8 cellular contexts compared by ENCODE assay signal in genomic region chr14:75981426-75981825, GRCh38. TPM values are rescaled to one million over a fixed set of nuclear protein-coding genes. Genes with fewer than 3 reads are reported as not detected.
DNase-seq lines count a peak whose midpoint lies in the region; ATAC-seq, FAIRE-seq and TF ChIP-seq lines count a peak whose summit lies in the region.

No MANE protein-coding gene starts in this region.

- peak; percentile 47 to 48 for ATAC-seq in activated CD4-positive, CD25-positive, alpha-beta regulatory T cell treated with anti-CD3 and anti-CD28 coated beads, Interleukin-2, amount 50 U/mL, for 24 hours
- ATAC-seq in HG02759 (IDR thresholded peaks at IDR 0.05; ENCODE audit: unreplicated experiment) = peak; percentile 43
- peak; percentile 74 for ATAC-seq in stimulated activated naive CD8-positive, alpha-beta T cell treated with anti-CD3 and anti-CD28 coated beads, Interleukin-15, amount 100 ng/mL, for 72 hours

- peak overlapping the region; percentile 76 for H3K4me3 ChIP-seq in OCI-LY7 (ENCODE audit: low read depth, low read length, poor library complexity, severe bottlenecking)
- H3K4me3 ChIP-seq in bronchial epithelial cell (ENCODE audit: low read depth, low read length) = peak overlapping the region; percentile 63

- no peaks in the 10 kb centered on the region for H3K9me3 Mint-ChIP-seq in stimulated activated naive CD8-positive, alpha-beta T cell treated with anti-CD3 and anti-CD28 coated beads, Interleukin-15, amount 100 ng/mL, for 72 hours

- POLR2A ChIA-PET in OCI-LY7 (lab: Charles Lee) = interaction anchor here (0.9 kb wide), 1 partner anchor 76 kb away, joined by 3 read pairs; no protein-coding TSS in a partner anchor

- H3K27ac Mint-ChIP-seq in stimulated activated naive CD8-positive, alpha-beta T cell treated with anti-CD3 and anti-CD28 coated beads, Interleukin-15, amount 100 ng/mL, for 72 hours = peak overlapping the region; percentile 56 to 81

- H3K9me3 ChIP-seq in OCI-LY7 (ENCODE audit: low read length) = no peaks in the 10 kb centered on the region

- BruUV-seq in OCI-LY7 (replicated peaks; lab: Mats Ljungman, UMichigan) = no TSS peak

- H3K4me1 Mint-ChIP-seq in stimulated activated naive CD8-positive, alpha-beta T cell treated with anti-CD3 and anti-CD28 coated beads, Interleukin-15, amount 100 ng/mL, for 72 hours = peaks cover 56% of the 10 kb centered on the region

- H3K36me3 ChIP-seq in OCI-LY7 (ENCODE audit: insufficient read depth, low read length) (no peaks in the 10 kb centered on the region), bronchial epithelial cell (ENCODE audit: control insufficient read depth, insufficient read depth, low read length) (no peaks in the 10 kb centered on the region)

- H3K4me1 ChIP-seq in OCI-LY7 (ENCODE audit: insufficient read depth, low read length, poor library complexity, severe bottlenecking) = peaks cover 51% of the 10 kb centered on the region

- H4K20me1 ChIP-seq in OCI-LY7 (ENCODE audit: insufficient read depth, low read length) = no peaks in the 10 kb centered on the region

- H3K79me2 ChIP-seq in OCI-LY7 (ENCODE audit: insufficient read depth, low read depth, low read length) = no peaks in the 10 kb centered on the region

- H3K27me3 Mint-ChIP-seq in stimulated activated naive CD8-positive, alpha-beta T cell treated with anti-CD3 and anti-CD28 coated beads, Interleukin-15, amount 100 ng/mL, for 72 hours = no peaks in the 10 kb centered on the region

- H3K27me3 ChIP-seq in bronchial epithelial cell (ENCODE audit: control insufficient read depth, insufficient read depth, low read length) = no peaks in the 10 kb centered on the region

- H3K4me2 ChIP-seq in OCI-LY7 (ENCODE audit: low read length) = peak overlapping the region; percentile 98

- peak overlapping the region; percentile 96 for H2AFZ ChIP-seq in OCI-LY7 (ENCODE audit: low read length)

- H3K4me3 Mint-ChIP-seq in stimulated activated naive CD8-positive, alpha-beta T cell treated with anti-CD3 and anti-CD28 coated beads, Interleukin-15, amount 100 ng/mL, for 72 hours = peak overlapping the region; percentile 82 to 89

- FAIRE-seq in bronchial epithelial cell (lab: Jason Lieb, UNC) = no peak

- CTCF ChIA-PET in OCI-LY7 (lab: Charles Lee; ENCODE audit: unreplicated experiment) = interaction anchor here (1.2 kb wide), 1 partner anchor 75 kb away, joined by 3 read pairs; no protein-coding TSS in a partner anchor

- TF ChIP-seq CTCF in OCI-LY7 (conservative IDR thresholded peaks at IDR 0.05; ENCODE audit: low read length) = no peak
- TF ChIP-seq CTCF in bronchial epithelial cell (IDR thresholded peaks at IDR 0.05; ENCODE audit: insufficient read depth, low read length, severe bottlenecking) = no peak

- no peak overlapping the region for H3K27ac ChIP-seq in OCI-LY7 (ENCODE audit: low read depth, low read length, poor library complexity, severe bottlenecking)

- intact Hi-C loops in OCI-LY7 (cut with micrococcal nuclease; ENCODE audit: unreplicated experiment) = no loop called here

- DNase-seq in activated CD4-positive, CD25-positive, alpha-beta regulatory T cell (lab: John Stamatoyannopoulos, UW) = no peak
- DNase-seq in OCI-LY7 (ENCODE audit: low spot score) = peak; percentile 34
- DNase-seq in bronchial epithelial cell (ENCODE audit: low read depth) = no peak
- peak; percentile 40 to 44 for DNase-seq in lung microvascular endothelial cell (ENCODE audit: low read depth in 2 of 2)
- DNase-seq in stimulated activated naive CD8-positive, alpha-beta T cell treated with anti-CD3 and anti-CD28 coated beads, Interleukin-15, amount 100 ng/mL, for 72 hours = peak; percentile 59 to 65
- no peak for DNase-seq in kidney tubule cell (ENCODE audit: low spot score)

- no peaks in the 10 kb centered on the region for H3K9me2 ChIP-seq in OCI-LY7 (ENCODE audit: insufficient read depth, low read length)

RNA-seq across cellular contexts. Expression of gene TGFB3, which starts 0.4 kb away (rescaled TPM):
- 0.75 and 1.1 TPM in 2 replicates for total RNA-seq in OCI-LY7 (2014; rRNA removed; shearing (Covaris generic))
- 5.5 and 5.6 TPM in 2 replicates for total RNA-seq in OCI-LY7 (2022)
- 1.3 and 1.5 TPM in 2 replicates for total RNA-seq in bronchial epithelial cell
- total RNA-seq in lung microvascular endothelial cell = 2.0 and 4.0 TPM in 2 replicates

RNA-seq across cellular contexts. Expression of gene IFT43, which starts 4.1 kb away (rescaled TPM):
- 9.3 and 11.0 TPM in 2 replicates for total RNA-seq in OCI-LY7 (2014; rRNA removed; shearing (Covaris generic))
- total RNA-seq in OCI-LY7 (2022) = 8.7 and 13.6 TPM in 2 replicates
- 24.0 and 49.0 TPM in 2 replicates for total RNA-seq in bronchial epithelial cell
- total RNA-seq in lung microvascular endothelial cell = 18.7 and 22.6 TPM in 2 replicates

Comparison
In these comparisons a context has a peak if more than half of its experiments do, and no peak if none do; other contexts are left out.
1. DNase-seq: peak in OCI-LY7 (single experiment), lung microvascular endothelial cell (2 of 2) and stimulated activated naive CD8-positive, alpha-beta T cell treated with anti-CD3 and anti-CD28 coated beads, Interleukin-15, amount 100 ng/mL, for 72 hours (2 of 2); none in activated CD4-positive, CD25-positive, alpha-beta regulatory T cell (0 of 4), bronchial epithelial cell (single experiment) and kidney tubule cell (single experiment).
2. Peak in every context shown above with its lines, with median percentiles within 50 percentile points of each other: ATAC-seq.